Comparison of ENCODE assay signal across 10 cellular contexts in genomic region chr14:30355431-30355913, GRCh38.
DNase-seq lines count a peak whose midpoint lies in the region; ATAC-seq and TF ChIP-seq lines count a peak whose summit lies in the region.
"Had no signal": no experiment of that assay in that cellular context is flagged by ENCODE, and none has a peak within 500 bp of the region (broad histone marks: within the 10 kb centered on the region; RNA-seq: fewer than 3 reads in every experiment).

No MANE protein-coding gene starts in this region.

- no peaks in the 10 kb centered on the region for H3K9me3 ChIP-seq in breast epithelium

- no peak overlapping the region for H3K27ac Mint-ChIP-seq in nephron progenitor cell

- H3K4me1 ChIP-seq in breast epithelium = no peaks in the 10 kb centered on the region

- no peaks in the 10 kb centered on the region for H3K36me3 Mint-ChIP-seq in nephron progenitor cell (ENCODE audit: low read depth)

- H3K27me3 Mint-ChIP-seq in nephron progenitor cell (ENCODE audit: low read depth, poor library complexity) = no peaks in the 10 kb centered on the region

- H3K4me3 ChIP-seq in cardiac fibroblast (replicated peaks in 1 of 2; ENCODE audit: low read depth in 2 of 2, low read length in 2 of 2) (no peak overlapping the region), breast epithelium (no peak overlapping the region)
- H3K4me3 ChIP-seq: SK-N-MC had no signal

- TF ChIP-seq CTCF in cardiac fibroblast (IDR thresholded peaks at IDR 0.05; ENCODE audit: low read depth, low read length) (no peak), nephron progenitor cell (IDR thresholded peaks at IDR 0.05) (no peak), breast epithelium (IDR thresholded peaks at IDR 0.05) (no peak)

- DNase-seq in cardiac fibroblast (ENCODE audit: low read depth in 2 of 2) = peak; percentile 2 to 6
- no peak for DNase-seq in nephron progenitor cell
- no peak for DNase-seq in breast epithelium (ENCODE audit: low spot score in 2 of 2)
- no peak for DNase-seq in Kasumi-1 (lab: John Stamatoyannopoulos, UW)
- DNase-seq: right cardiac atrium had no signal

- ATAC-seq in GM18505 (IDR thresholded peaks at IDR 0.05; ENCODE audit: unreplicated experiment) (peak; percentile 82), GM21360 (IDR thresholded peaks at IDR 0.05; ENCODE audit: unreplicated experiment) (peak; percentile 62), HG03378 (IDR thresholded peaks at IDR 0.05; ENCODE audit: unreplicated experiment) (peak; percentile 83), HG02970 (IDR thresholded peaks at IDR 0.05; ENCODE audit: low FRiP score, unreplicated experiment) (no peak)
- ATAC-seq: right cardiac atrium had no signal

- peaks cover 18% of the 10 kb centered on the region for H3K4me1 Mint-ChIP-seq in nephron progenitor cell

- no peak overlapping the region for H3K4me3 Mint-ChIP-seq in nephron progenitor cell

- H3K9me3 Mint-ChIP-seq in nephron progenitor cell = peaks cover 11% of the 10 kb centered on the region

- no peak for TF ChIP-seq POLR2A in GM18505 (IDR thresholded peaks at IDR 0.05; ENCODE audit: borderline replicate concordance, extremely low read depth, insufficient read depth, insufficient read length)
- no peak for TF ChIP-seq POLR2A in breast epithelium (IDR thresholded peaks at IDR 0.05)

- no peak overlapping the region for H3K27ac ChIP-seq in breast epithelium
- H3K27ac ChIP-seq: SK-N-MC had no signal

- H3K36me3 ChIP-seq in breast epithelium = no peaks in the 10 kb centered on the region

- intact Hi-C loops in breast epithelium (cut with DNase I; ENCODE audit: low total_unique reads) = no loop called here

- H3K27me3 ChIP-seq in breast epithelium = no peaks in the 10 kb centered on the region

Comparison
In these comparisons a context has a peak if more than half of its experiments do, and no peak if none do; other contexts are left out.
1. DNase-seq: peak in cardiac fibroblast (2 of 2); none in nephron progenitor cell (single experiment), breast epithelium (0 of 2) and Kasumi-1 (0 of 2).